27 cellular contexts compared by ENCODE assay signal in the genomic region with DNA sequence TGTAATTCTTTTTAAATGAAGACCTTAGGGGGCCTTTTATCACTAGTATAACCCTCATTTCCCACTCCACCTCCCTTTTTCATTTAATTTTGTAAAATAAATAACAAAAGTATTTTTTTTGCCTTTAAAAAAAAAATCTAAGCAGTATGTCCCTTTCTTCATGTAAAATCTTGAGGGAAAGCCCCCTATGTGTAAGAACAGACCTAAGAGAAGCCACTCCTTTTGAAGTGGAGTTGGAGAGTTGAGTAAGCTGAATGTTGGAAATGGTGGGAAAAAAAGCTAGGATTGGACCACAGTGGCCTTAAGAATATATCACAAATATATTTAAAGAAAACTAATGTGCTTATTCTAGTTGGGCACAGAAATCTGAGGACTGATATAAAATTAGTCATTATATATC. TPM values are rescaled to one million over a fixed set of nuclear protein-coding genes. Genes with fewer than 3 reads are reported as not detected.
DNase-seq lines count a peak whose midpoint lies in the region; ATAC-seq, FAIRE-seq and TF ChIP-seq lines count a peak whose summit lies in the region.
"Had no signal": no experiment of that assay in that cellular context is flagged by ENCODE, and none has a peak within 500 bp of the region (broad histone marks: within the 10 kb centered on the region; RNA-seq: fewer than 3 reads in every experiment).

No MANE protein-coding gene starts in this region.

- H2AFZ ChIP-seq in GM12878 (ENCODE audit: control insufficient read depth, low read depth, low read length): no peak overlapping the region

- in situ Hi-C loops in GM12878 (cut with MboI): no loop called here

- SMC1A ChIA-PET in GM12878 (lab: Charles Lee; ENCODE audit: uncharacterized antibody, unreplicated experiment): interaction anchor here (0.7 to 3.5 kb wide), 3 partner anchors 137 to 331 kb away, joined by 3 to 14 read pairs (median 5); no protein-coding TSS in a partner anchor

- H3K79me2 ChIP-seq in GM12878 (ENCODE audit: control insufficient read depth, insufficient read depth, low read length): peaks cover 4% of the 10 kb centered on the region

- POLR2A ChIA-PET in GM12878 (lab: Charles Lee): interaction anchor here (1.0 kb wide), 1 partner anchor 109 kb away, joined by 5 read pairs; the partner anchor contains the start of gene BRIP1
- POLR2A ChIA-PET in naive thymus-derived CD8-positive, alpha-beta T cell (lab: Charles Lee): no interaction called here

- H3K36me3 ChIP-seq in H7 (replicated peaks; ENCODE audit: control insufficient read depth, insufficient read depth, low read length) (peaks cover 10% of the 10 kb centered on the region), HUES48 (ENCODE audit: control insufficient read depth, insufficient read depth, low read length) (peaks cover 67% of the 10 kb centered on the region), GM12878 (ENCODE audit: control insufficient read depth in 2 of 2, insufficient read depth in 2 of 2, low read length in 1 of 2) (peaks cover 0 to 27% of the 10 kb centered on the region in 2 experiments)

- TF ChIP-seq EP300 in GM12878 (IDR thresholded peaks at IDR 0.05; ENCODE audit: borderline replicate concordance in 1 of 2, control insufficient read depth in 1 of 2, low read depth in 2 of 2, low read length in 2 of 2): no peak

- peaks cover 15% of the 10 kb centered on the region for H3K4me1 ChIP-seq in HUES48 (ENCODE audit: control insufficient read depth, insufficient read depth, low read length)
- no peaks in the 10 kb centered on the region; the same call in 1 of the 2 replicates for H3K4me1 ChIP-seq in GM12878 (ENCODE audit: control insufficient read depth, insufficient read depth, low read length)
- H3K4me1 ChIP-seq: BE2C, BLaER1 had no signal

- intact Hi-C loops in GM12878 (cut with micrococcal nuclease; ENCODE audit: unreplicated experiment): no loop called here

- no TSS peak for BruUV-seq in GM12878 (replicated peaks; lab: Mats Ljungman, UMichigan)

- H3K36me3 Mint-ChIP-seq in naive thymus-derived CD8-positive, alpha-beta T cell: peaks cover 0 to 80% (median 18%) of the 10 kb centered on the region in 3 donors

- no peaks in the 10 kb centered on the region for H4K20me1 ChIP-seq in GM12878 (ENCODE audit: control insufficient read depth, insufficient read depth)

- no peak overlapping the region for H3K4me2 ChIP-seq in GM12878 (ENCODE audit: control insufficient read depth, insufficient read depth)
- H3K4me2 ChIP-seq: BLaER1 had no signal

- DNase-seq in H7 (peak; percentile 25), GM12878 (ENCODE audit: low read depth, low spot score) (no peak), HuH-7 (ENCODE audit: low spot score) (no peak)
- DNase-seq in naive thymus-derived CD8-positive, alpha-beta T cell: no peak
- DNase-seq: 8988T; ACHN; BE2C; C1 segment of cervical spinal cord; CD4-positive, alpha-beta memory T cell; CD4-positive, CD25-positive, alpha-beta regulatory T cell; CD8-positive, alpha-beta memory T cell; COR-L47; DMS 273 treated with DMSO at 0.1 percent for 48 hours; DMS153; DMS53; DMS79; DND-41; EL; GDM1 had no signal

- no peak for TF ChIP-seq CTCF in GM12878 (IDR thresholded peaks at IDR 0.05 in 2 of 3, conservative IDR thresholded peaks at IDR 0.05 in 1 of 3; ENCODE audit: control insufficient read depth in 2 of 3, extremely low read depth in 1 of 3, insufficient read depth in 1 of 3, low read depth in 3 of 3, low read length in 3 of 3)

- no peaks in the 10 kb centered on the region for H3K9me3 ChIP-seq in HUES48 (ENCODE audit: control insufficient read depth, insufficient read depth, low read length)
- no peaks in the 10 kb centered on the region for H3K9me3 ChIP-seq in GM12878 (replicated peaks; ENCODE audit: control insufficient read depth, insufficient read depth, low read length)
- H3K9me3 ChIP-seq: BE2C, BLaER1 had no signal

- H3K9ac ChIP-seq in HUES48 (ENCODE audit: low read depth, low read length) (no peak overlapping the region), GM12878 (ENCODE audit: control insufficient read depth, insufficient read depth, low read length) (no peak overlapping the region)
- H3K9ac ChIP-seq: BLaER1 had no signal

- ATAC-seq in GM12878 (no peak), HG03432 (IDR thresholded peaks at IDR 0.05; ENCODE audit: unreplicated experiment) (no peak), HG02973 (IDR thresholded peaks at IDR 0.05; ENCODE audit: unreplicated experiment) (no peak)
- ATAC-seq in naive thymus-derived CD8-positive, alpha-beta T cell: no peak

- RAD21 ChIA-PET in GM12878 (lab: Charles Lee; ENCODE audit: unreplicated experiment): interaction anchor here (0.8 to 1.3 kb wide), 3 partner anchors 93 to 137 kb away, joined by 3 to 6 read pairs (median 3); no protein-coding TSS in a partner anchor

- CTCF ChIA-PET in GM12878 (lab: Yijun Ruan, JAX): interaction anchor here (5.1 kb wide), 1 partner anchor 137 kb away, joined by 19 read pairs; no protein-coding TSS in a partner anchor

- H3K4me3 ChIP-seq in H7 (ENCODE audit: insufficient read depth, low read depth, low read length) (no peak overlapping the region), HUES48 (ENCODE audit: low read depth, low read length) (no peak overlapping the region), GM12878 (no peak overlapping the region)
- H3K4me3 ChIP-seq: BLaER1 had no signal

- H3K4me1 Mint-ChIP-seq in naive thymus-derived CD8-positive, alpha-beta T cell: peaks cover 5 to 18% (median 14%) of the 10 kb centered on the region in 4 donors

- no peak for TF ChIP-seq RAD21 in GM12878 (IDR thresholded peaks at IDR 0.05; ENCODE audit: insufficient read depth, low read depth, low read length)

- H3K27ac ChIP-seq in HUES48 (ENCODE audit: low read depth, low read length): peak overlapping the region; percentile 67
- no peak overlapping the region for H3K27ac ChIP-seq in GM12878 (ENCODE audit: control insufficient read depth, insufficient read depth)
- H3K27ac ChIP-seq: BLaER1 had no signal

- H3K4me3 Mint-ChIP-seq in naive thymus-derived CD8-positive, alpha-beta T cell: no peak overlapping the region
- H3K4me3 Mint-ChIP-seq: CD14-positive monocyte; CD4-positive, alpha-beta memory T cell; CD4-positive, CD25-positive, alpha-beta regulatory T cell; CD8-positive, alpha-beta memory T cell had no signal

- H3K27me3 Mint-ChIP-seq in naive thymus-derived CD8-positive, alpha-beta T cell: no peaks in the 10 kb centered on the region
- H3K27me3 Mint-ChIP-seq: CD4-positive, alpha-beta memory T cell; CD4-positive, CD25-positive, alpha-beta regulatory T cell; CD8-positive, alpha-beta memory T cell had no signal

- H3K9me3 Mint-ChIP-seq in naive thymus-derived CD8-positive, alpha-beta T cell: no peaks in the 10 kb centered on the region
- H3K9me3 Mint-ChIP-seq: CD14-positive monocyte; CD4-positive, alpha-beta memory T cell; CD4-positive, CD25-positive, alpha-beta regulatory T cell; CD8-positive, alpha-beta memory T cell had no signal

- no peak for FAIRE-seq in GM12878 (lab: Jason Lieb, UNC)
- FAIRE-seq: A204.1, GM12891, GM19239 had no signal

- no peak overlapping the region for H3K27ac Mint-ChIP-seq in naive thymus-derived CD8-positive, alpha-beta T cell
- H3K27ac Mint-ChIP-seq: CD4-positive, CD25-positive, alpha-beta regulatory T cell; CD8-positive, alpha-beta memory T cell had no signal

- no peak for TF ChIP-seq POLR2A in GM12878 (IDR thresholded peaks at IDR 0.05; ENCODE audit: low read depth, low read length)

- H3K27me3 ChIP-seq in H7 (ENCODE audit: control insufficient read depth, insufficient read depth, low read length) (no peaks in the 10 kb centered on the region), HUES48 (ENCODE audit: control insufficient read depth, insufficient read depth, low read length) (no peaks in the 10 kb centered on the region), GM12878 (replicated peaks in 1 of 2; ENCODE audit: control insufficient read depth in 2 of 2, insufficient read depth in 2 of 2, low read length in 1 of 2) (no peaks in the 10 kb centered on the region)
- H3K27me3 ChIP-seq: BE2C, BLaER1 had no signal

TF ChIP-seq in GM12878, 131 proteins besides CTCF, POLR2A, EP300 and RAD21 (continues in another document):
- TF ChIP-seq JUNB (IDR thresholded peaks at IDR 0.05) (peak; percentile 65), SKIL (IDR thresholded peaks at IDR 0.05; ENCODE audit: low read depth, poor library complexity, severe bottlenecking) (no peak)

RNA-seq across cellular contexts. Expression of gene INTS2, which starts 44.5 kb away (rescaled TPM):
- 17.2 and 20.2 TPM in 2 replicates for total RNA-seq in H7 (2014; rRNA removed; shearing (Covaris generic))
- 105 and 107 TPM in 2 replicates for total RNA-seq in GM12878 (2013; cell fraction: nucleolus; rRNA removed)
- 17.7 and 22.7 TPM in 2 replicates for total RNA-seq in GM12878 (2014; rRNA removed)
- total RNA-seq in GM12878 (2014; rRNA removed; fragmentation: Illumina TruSeq; extraction: Trizol): 17.0 and 17.7 TPM in 2 replicates
- 14.7 and 16.7 TPM in 2 replicates for total RNA-seq in GM12878 (2021)
- 4.4 TPM for polyA plus RNA-seq in GM12878 (2011; ENCODE audit: low read depth)
- 22.2 and 29.6 TPM in 2 replicates for polyA plus RNA-seq in GM12878 (2011; rRNA removed)
- 9.5 and 11.0 TPM in 2 replicates for polyA plus RNA-seq in GM12878 (2011; cell fraction: cytosol; rRNA removed)
- 15.2 and 18.8 TPM in 2 replicates for polyA plus RNA-seq in GM12878 (2011; cell fraction: nucleus; rRNA removed)
- polyA plus RNA-seq in GM12878 (2012): 5.6 and 8.2 TPM in 2 replicates
- 13.2 and 16.1 TPM in 2 replicates for polyA plus RNA-seq in GM12878 (2014; fragmentation: Illumina TruSeq; extraction: Trizol)
- polyA plus RNA-seq in GM12878 (2014; fragmentation: Nextera tagmentation; extraction: Ambion mirVana): 1 to 10 TPM; 2.8 to 4.2 TPM
- polyA plus RNA-seq in GM12878 (2014; rRNA removed): 8.3 and 9.2 TPM in 2 replicates
- polyA plus RNA-seq in GM12878 (2016; fragmentation: Nextera tagmentation; extraction: Ambion mirVana): 10 to 100 TPM in 1 of 2 experiments, 1 to 10 TPM in 1; 9.7 to 10.0 TPM
- 40.2 and 48.2 TPM in 2 replicates for polyA minus RNA-seq in GM12878 (2011; rRNA and poly(A)+ RNA removed)
- polyA minus RNA-seq in GM12878 (2011; cell fraction: cytosol; rRNA and poly(A)+ RNA removed): 15.0 and 15.6 TPM in 2 replicates
- polyA minus RNA-seq in GM12878 (2011; cell fraction: nucleus; rRNA and poly(A)+ RNA removed): 18.4 and 21.2 TPM in 2 replicates
- 10 to 100 TPM; 18.1 to 19.4 TPM for total RNA-seq in naive thymus-derived CD8-positive, alpha-beta T cell
- polyA plus RNA-seq in naive thymus-derived CD8-positive, alpha-beta T cell: 1 to 10 TPM; 3.3 to 4.0 (median 3.3) TPM
